ENCODE assay signal across 8 cellular contexts in genomic region chr3:17258823-17259436, GRCh38.
DNase-seq lines count a peak whose midpoint lies in the region; ATAC-seq, FAIRE-seq and TF ChIP-seq lines count a peak whose summit lies in the region.

No MANE protein-coding gene starts in this region.

- no peaks in the 10 kb centered on the region for H3K79me1 ChIP-seq in neuronal stem cell (ENCODE audit: low read depth, low read length)

- no peak overlapping the region for H3K4me3 ChIP-seq in CD4-positive, CD25-positive, alpha-beta regulatory T cell (ENCODE audit: low read depth, low read length)
- H3K4me3 ChIP-seq in OCI-LY7 (ENCODE audit: low read depth, low read length, poor library complexity, severe bottlenecking) = no peak overlapping the region
- no peak overlapping the region for H3K4me3 ChIP-seq in endothelial cell of umbilical vein (replicated peaks in 1 of 3; ENCODE audit: insufficient read depth in 1 of 3, low read depth in 1 of 3, low read length in 3 of 3)
- no peak overlapping the region for H3K4me3 ChIP-seq in neuronal stem cell (ENCODE audit: low read length in 2 of 2)

- POLR2A ChIA-PET in OCI-LY7 (lab: Charles Lee) = no interaction called here
- POLR2A ChIA-PET in endothelial cell of umbilical vein (lab: Charles Lee) = no interaction called here

- H3K4ac ChIP-seq in neuronal stem cell (ENCODE audit: low read length) = no peak overlapping the region

- H3K36me3 Mint-ChIP-seq in CD4-positive, CD25-positive, alpha-beta regulatory T cell = peaks cover 8% of the 10 kb centered on the region

- H2BK5ac ChIP-seq in neuronal stem cell (ENCODE audit: low read length) = no peak overlapping the region

- no peaks in the 10 kb centered on the region for H4K20me1 ChIP-seq in OCI-LY7 (ENCODE audit: insufficient read depth, low read length)
- H4K20me1 ChIP-seq in endothelial cell of umbilical vein (replicated peaks; ENCODE audit: control insufficient read depth, extremely low read depth, insufficient read depth, low read length) = no peaks in the 10 kb centered on the region

- H3K4me1 Mint-ChIP-seq in CD4-positive, CD25-positive, alpha-beta regulatory T cell = no peaks in the 10 kb centered on the region

- peak; percentile 64 for FAIRE-seq in endothelial cell of umbilical vein (lab: Jason Lieb, UNC)

- no peak overlapping the region for H3K4me2 ChIP-seq in OCI-LY7 (ENCODE audit: low read length)
- no peak overlapping the region for H3K4me2 ChIP-seq in endothelial cell of umbilical vein (ENCODE audit: insufficient read depth, low read length)
- H3K4me2 ChIP-seq in neuronal stem cell (ENCODE audit: insufficient read depth, low read length, poor library complexity, severe bottlenecking) = no peak overlapping the region

- H2BK15ac ChIP-seq in neuronal stem cell (ENCODE audit: low read length) = no peak overlapping the region

- no peak overlapping the region for H4K91ac ChIP-seq in neuronal stem cell (ENCODE audit: low read depth, low read length, poor library complexity)

- no peak overlapping the region for H2BK12ac ChIP-seq in neuronal stem cell (ENCODE audit: low read length)

- no peak overlapping the region for H3K23ac ChIP-seq in neuronal stem cell (ENCODE audit: low read depth, low read length, poor library complexity)

- no peak for ATAC-seq in CD4-positive, CD25-positive, alpha-beta regulatory T cell (ENCODE audit: low read depth in 2 of 2)
- ATAC-seq in HG03457 (IDR thresholded peaks at IDR 0.05; ENCODE audit: unreplicated experiment) = no peak

- H2AK5ac ChIP-seq in neuronal stem cell (ENCODE audit: low read depth, low read length) = no peak overlapping the region

- H3K9me3 Mint-ChIP-seq in CD4-positive, CD25-positive, alpha-beta regulatory T cell = peaks cover 0 to 2% (median 0%) of the 10 kb centered on the region in 7 donors

- H3K27me3 Mint-ChIP-seq in CD4-positive, CD25-positive, alpha-beta regulatory T cell = no peaks in the 10 kb centered on the region

- WGBS in neuronal stem cell (ENCODE audit: extremely low coverage in 2 of 2, insufficient read length in 2 of 2, insufficient replicate concordance in 1 of 2), 2 donors = no CpG with 5 or more reads among the region's 3 CpGs

- H3K9ac ChIP-seq in endothelial cell of umbilical vein (replicated peaks; ENCODE audit: extremely low read depth, insufficient read depth, low read length) = no peak overlapping the region
- H3K9ac ChIP-seq in neuronal stem cell (ENCODE audit: low read depth, low read length, poor library complexity) = no peak overlapping the region

- peak; percentile 64 for TF ChIP-seq CTCF in GM13977 (IDR thresholded peaks at IDR 0.05; ENCODE audit: extremely low read depth, insufficient read depth, missing control alignments)
- TF ChIP-seq CTCF in OCI-LY7 (conservative IDR thresholded peaks at IDR 0.05; ENCODE audit: low read length) = peak; percentile 94
- peak; percentile 55 for TF ChIP-seq CTCF in endothelial cell of umbilical vein (IDR thresholded peaks at IDR 0.05; ENCODE audit: extremely low read depth in 1 of 2, insufficient read depth in 1 of 2, low read depth in 1 of 2, low read length in 2 of 2)

- H3K27ac ChIP-seq in CD4-positive, CD25-positive, alpha-beta regulatory T cell (ENCODE audit: insufficient read depth, low read length, poor library complexity, severe bottlenecking) = no peak overlapping the region
- no peak overlapping the region for H3K27ac ChIP-seq in OCI-LY7 (ENCODE audit: low read depth, low read length, poor library complexity, severe bottlenecking)
- no peak overlapping the region for H3K27ac ChIP-seq in endothelial cell of umbilical vein (ENCODE audit: insufficient read depth, low read depth, low read length)
- no peak overlapping the region for H3K27ac ChIP-seq in neuronal stem cell (replicated peaks; ENCODE audit: low read length)

- H3K9me3 ChIP-seq in CD4-positive, CD25-positive, alpha-beta regulatory T cell (ENCODE audit: control insufficient read depth in 2 of 2, low read length in 2 of 2) = no peaks in the 10 kb centered on the region
- H3K9me3 ChIP-seq in OCI-LY7 (ENCODE audit: low read length) (no peaks in the 10 kb centered on the region), endothelial cell of umbilical vein (replicated peaks; ENCODE audit: control insufficient read depth, insufficient read depth, low read length) (no peaks in the 10 kb centered on the region), neuronal stem cell (replicated peaks in 1 of 2; ENCODE audit: control insufficient read depth in 2 of 2, insufficient read depth in 1 of 2, low read depth in 1 of 2, low read length in 2 of 2) (no peaks in the 10 kb centered on the region)

- peak; percentile 1 to 70 (median 47) for DNase-seq in CD4-positive, CD25-positive, alpha-beta regulatory T cell
- peak; percentile 52 for DNase-seq in GM13977 (ENCODE audit: low spot score)
- peak; percentile 64 for DNase-seq in OCI-LY7 (ENCODE audit: low spot score)
- peak; percentile 51 for DNase-seq in endothelial cell of umbilical vein (ENCODE audit: low read depth, low spot score)
- DNase-seq in neuronal stem cell (ENCODE audit: low spot score) = peak; percentile 12
- DNase-seq in amygdala (lab: John Stamatoyannopoulos, UW) = no peak
- no peak for DNase-seq in NCI-H774 (lab: John Stamatoyannopoulos, UW)

- H3K36me3 ChIP-seq in CD4-positive, CD25-positive, alpha-beta regulatory T cell (ENCODE audit: control insufficient read depth, insufficient read depth, low read length) = no peaks in the 10 kb centered on the region
- no peaks in the 10 kb centered on the region for H3K36me3 ChIP-seq in OCI-LY7 (ENCODE audit: insufficient read depth, low read length)
- no peaks in the 10 kb centered on the region for H3K36me3 ChIP-seq in endothelial cell of umbilical vein (ENCODE audit: control insufficient read depth in 2 of 2, extremely low read depth in 1 of 2, insufficient read depth in 2 of 2, low read length in 2 of 2)
- H3K36me3 ChIP-seq in neuronal stem cell (replicated peaks in 1 of 2; ENCODE audit: control insufficient read depth in 2 of 2, insufficient read depth in 2 of 2, low read length in 2 of 2) = no peaks in the 10 kb centered on the region

- no peaks in the 10 kb centered on the region for H3K27me3 ChIP-seq in CD4-positive, CD25-positive, alpha-beta regulatory T cell (ENCODE audit: control insufficient read depth, insufficient read depth, low read length)
- H3K27me3 ChIP-seq in endothelial cell of umbilical vein (ENCODE audit: control insufficient read depth in 2 of 2, insufficient read depth in 2 of 2, low read length in 2 of 2) = no peaks in the 10 kb centered on the region
- H3K27me3 ChIP-seq in neuronal stem cell (ENCODE audit: control insufficient read depth in 3 of 3, insufficient read depth in 3 of 3, low read depth in 1 of 3, low read length in 3 of 3) = no peaks in the 10 kb centered on the region

- no peaks in the 10 kb centered on the region for H3K9me1 ChIP-seq in endothelial cell of umbilical vein (replicated peaks; ENCODE audit: control insufficient read depth, extremely low read depth, insufficient read depth, low read length)

- in situ Hi-C loops in GM13977 (cut with MboI; ENCODE audit: low pct_unique_long_range_greater_than_20kb, low sequenced_read_pairs, unreplicated experiment) = loop anchor here (25.0 kb wide), 1 partner anchor 578 kb away; no protein-coding TSS in a partner anchor

- no peak overlapping the region for H3K14ac ChIP-seq in neuronal stem cell (ENCODE audit: low read length)

- H3K79me2 ChIP-seq in OCI-LY7 (ENCODE audit: insufficient read depth, low read depth, low read length) (no peaks in the 10 kb centered on the region), endothelial cell of umbilical vein (ENCODE audit: control insufficient read depth, insufficient read depth, low read length) (no peaks in the 10 kb centered on the region)

- H3K18ac ChIP-seq in neuronal stem cell (ENCODE audit: low read length) = no peak overlapping the region

- dilution Hi-C loops in endothelial cell of umbilical vein (cut with MboI; ENCODE audit: extremely low pct_ligation_motif_present, low sequenced_read_pairs) = no loop called here

- CTCF ChIA-PET in OCI-LY7 (lab: Charles Lee; ENCODE audit: unreplicated experiment) = no interaction called here
- CTCF ChIA-PET in endothelial cell of umbilical vein (lab: Charles Lee) = interaction anchor here (0.6 to 2.4 kb wide), 12 partner anchors 9 to 583 kb away, joined by 3 to 21 read pairs (median 4); no protein-coding TSS in a partner anchor

- BruUV-seq in OCI-LY7 (replicated peaks; lab: Mats Ljungman, UMichigan) (no TSS peak), endothelial cell of umbilical vein (replicated peaks; lab: Mats Ljungman, UMichigan) (no TSS peak)

- H3K9me2 ChIP-seq in OCI-LY7 (ENCODE audit: insufficient read depth, low read length) = no peaks in the 10 kb centered on the region

- no peak overlapping the region for H3K4me3 Mint-ChIP-seq in CD4-positive, CD25-positive, alpha-beta regulatory T cell

- H2AFZ ChIP-seq in OCI-LY7 (ENCODE audit: low read length) (no peak overlapping the region), endothelial cell of umbilical vein (ENCODE audit: low read depth, low read length) (no peak overlapping the region), neuronal stem cell (ENCODE audit: low read length) (no peak overlapping the region)

- intact Hi-C loops in OCI-LY7 (cut with micrococcal nuclease; ENCODE audit: unreplicated experiment) (loop anchor here (1.0 to 2.0 kb wide), 2 partner anchors 154 to 582 kb away; no protein-coding TSS in a partner anchor), endothelial cell of umbilical vein (cut with micrococcal nuclease) (loop anchor here (1.0 to 5.0 kb wide), 4 partner anchors 154 to 1128 kb away; no protein-coding TSS in a partner anchor)

- no peak overlapping the region for H4K8ac ChIP-seq in neuronal stem cell (ENCODE audit: low read depth, low read length)

- H2BK120ac ChIP-seq in neuronal stem cell (ENCODE audit: low read depth, low read length) = no peak overlapping the region

- no peak for TF ChIP-seq POLR2A in endothelial cell of umbilical vein (IDR thresholded peaks at IDR 0.05; ENCODE audit: low read depth, low read length)

- H3K27ac Mint-ChIP-seq in CD4-positive, CD25-positive, alpha-beta regulatory T cell = no peak overlapping the region

- no peaks in the 10 kb centered on the region for H3K4me1 ChIP-seq in CD4-positive, CD25-positive, alpha-beta regulatory T cell (ENCODE audit: control insufficient read depth, insufficient read depth, low read length, poor library complexity, severe bottlenecking)
- no peaks in the 10 kb centered on the region for H3K4me1 ChIP-seq in OCI-LY7 (ENCODE audit: insufficient read depth, low read length, poor library complexity, severe bottlenecking)
- H3K4me1 ChIP-seq in endothelial cell of umbilical vein (ENCODE audit: control insufficient read depth, extremely low read depth, insufficient read depth, low read length) = no peaks in the 10 kb centered on the region
- no peaks in the 10 kb centered on the region for H3K4me1 ChIP-seq in neuronal stem cell (ENCODE audit: control insufficient read depth in 2 of 2, insufficient read depth in 1 of 2, low read depth in 1 of 2, low read length in 2 of 2)

TF ChIP-seq in endothelial cell of umbilical vein, 7 proteins besides CTCF, POLR2A, EP300 and RAD21 (continues in another document):
- TF ChIP-seq EZH2 (IDR thresholded peaks at IDR 0.05; ENCODE audit: borderline replicate concordance, low read depth, low read length, severe bottlenecking) (no peak), POLR2AphosphoS5 (IDR thresholded peaks at IDR 0.05; ENCODE audit: insufficient read depth, low read depth, low read length) (no peak), JUN (IDR thresholded peaks at IDR 0.05; ENCODE audit: borderline replicate concordance, insufficient read depth, insufficient read length, low read depth) (no peak)

Comparison
In these comparisons a context has a peak if more than half of its experiments do, and no peak if none do; other contexts are left out.
1. DNase-seq: peak in CD4-positive, CD25-positive, alpha-beta regulatory T cell (3 of 3), GM13977 (single experiment), OCI-LY7 (single experiment), endothelial cell of umbilical vein (single experiment) and neuronal stem cell (single experiment); none in amygdala (0 of 56) and NCI-H774 (single experiment).
2. Peak in every context shown above with its lines, with median percentiles within 50 percentile points of each other: CTCF ChIP-seq.